In the genomic region with DNA sequence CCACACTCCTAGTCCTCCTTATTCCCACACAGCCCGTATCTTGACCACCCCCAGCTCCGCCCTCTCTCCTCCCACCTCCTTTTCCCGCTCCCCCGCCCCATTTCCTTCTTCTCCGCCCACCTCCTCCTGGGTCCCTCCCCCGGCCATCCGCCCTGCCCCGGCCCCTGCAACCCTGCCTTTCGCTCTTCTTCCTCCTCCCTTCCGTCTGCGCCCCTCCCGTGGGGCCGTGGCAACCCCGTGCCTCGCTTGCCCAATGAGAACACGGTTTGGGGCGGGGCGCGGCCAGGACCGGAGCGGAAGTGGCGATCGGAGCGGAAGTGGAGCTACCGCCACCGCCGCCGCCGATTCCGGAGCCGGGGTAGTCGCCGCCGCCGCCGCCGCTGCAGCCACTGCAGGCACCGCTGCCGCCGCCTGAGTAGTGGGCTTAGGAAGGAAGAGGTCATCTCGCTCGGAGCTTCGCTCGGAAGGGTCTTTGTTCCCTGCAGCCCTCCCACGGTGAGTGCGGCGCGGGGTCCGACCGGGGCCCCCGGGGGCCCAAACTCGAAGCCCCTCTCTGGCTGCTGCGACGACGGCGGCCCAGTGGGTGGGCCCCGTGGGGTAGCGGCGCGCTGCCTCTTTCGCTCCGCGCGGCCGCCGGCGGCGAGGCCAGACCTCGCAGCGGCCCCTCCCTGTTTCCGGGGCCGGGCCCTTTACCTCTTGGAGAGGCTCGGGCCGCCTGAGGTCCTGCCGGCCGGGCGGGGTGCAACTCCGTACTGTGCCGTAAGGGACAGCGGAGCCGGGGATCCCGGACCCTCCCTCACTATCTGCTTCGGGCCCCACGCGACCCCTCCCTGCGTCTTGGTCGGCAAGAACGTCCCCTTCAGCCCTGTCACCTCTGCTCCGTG, we compare ENCODE assay signal across 8 cellular contexts. TPM values are rescaled to one million over a fixed set of nuclear protein-coding genes. Genes with fewer than 3 reads are reported as not detected.
DNase-seq lines count a peak whose midpoint lies in the region; TF ChIP-seq lines count a peak whose summit lies in the region.

Gene YWHAB (plus strand): TSS at position 314 of the 884 bp plus-strand sequence. CDS start 15,829 bp downstream, outside the sequence.

- no peaks in the 10 kb centered on the region for H3K27me3 ChIP-seq in GM06990 (replicated peaks; ENCODE audit: control insufficient read depth, insufficient read depth, low read length)
- no peaks in the 10 kb centered on the region for H3K27me3 ChIP-seq in SK-N-SH (ENCODE audit: insufficient read depth)

- POLR2A ChIA-PET in SK-N-SH (lab: Yijun Ruan, JAX) = interaction anchor here (0.9 to 1.1 kb wide), 5 partner anchors 10 to 478 kb away, joined by 3 to 7 read pairs (median 4); partner anchors contain the start of gene SYS1

- H3K79me2 ChIP-seq in SK-N-SH (ENCODE audit: insufficient read depth) = peaks cover 51% of the 10 kb centered on the region

- H3K27me3 Mint-ChIP-seq in HFFc6 (ENCODE audit: insufficient read depth) = peaks cover 5% of the 10 kb centered on the region

- CTCF ChIA-PET in SK-N-SH (lab: Yijun Ruan, JAX) = interaction anchor here (1.3 to 2.0 kb wide), 2 partner anchors 100 to 137 kb away, joined by 5 to 6 read pairs; no protein-coding TSS in a partner anchor

- TF ChIP-seq EP300 in SK-N-SH (IDR thresholded peaks at IDR 0.05; ENCODE audit: borderline replicate concordance in 1 of 2, low read depth in 1 of 2, low read length in 1 of 2) = peak in 1 of 2 experiments; percentile 20; a peak in 1 of 4 replicates

- H3K9me2 ChIP-seq in SK-N-SH = no peaks in the 10 kb centered on the region

- peak within 1 kb of the TSS; percentile 92 for H3K27ac Mint-ChIP-seq in HFFc6

- no peak for TF ChIP-seq RAD21 in SK-N-SH (IDR thresholded peaks at IDR 0.05; ENCODE audit: low read length)

- H3K36me3 ChIP-seq in GM06990 (ENCODE audit: control insufficient read depth, insufficient read depth, low read length) (no peaks in the 10 kb centered on the region), SK-N-SH (replicated peaks in 1 of 2; ENCODE audit: control insufficient read depth in 1 of 2, insufficient read depth in 2 of 2, low read length in 1 of 2) (peaks cover 23 to 25% of the 10 kb centered on the region in 2 experiments)

- under 1% methylated on average over 18 of the region's 89 CpGs for whole genome bisulfite sequencing in SK-N-SH (ENCODE audit: low lambda C conversion rate)

- H3K4me1 Mint-ChIP-seq in HFFc6 (ENCODE audit: low read depth) = peaks cover 49% of the 10 kb centered on the region

- peak within 1 kb of the TSS; percentile 90 for H2AFZ ChIP-seq in SK-N-SH (ENCODE audit: low read depth)

- no peak for TF ChIP-seq CTCF in GM06990 (IDR thresholded peaks at IDR 0.05; ENCODE audit: insufficient read depth, low read length, poor library complexity, severe bottlenecking)
- TF ChIP-seq CTCF in HFFc6 (IDR thresholded peaks at IDR 0.05) = peak; percentile 56
- TF ChIP-seq CTCF in SK-N-SH (IDR thresholded peaks at IDR 0.05) = peak; percentile 9; the same call in 1 of the 2 replicates

- peak within 1 kb of the TSS; percentile 96 for H3K4me3 Mint-ChIP-seq in HFFc6

- peak within 1 kb of the TSS; percentile 91 for H3K4me2 ChIP-seq in SK-N-SH

- H3K27ac ChIP-seq in SK-N-SH (ENCODE audit: low read depth in 2 of 2, low read length in 1 of 2) (peak within 1 kb of the TSS; percentile 91 to 95), temporal lobe (ENCODE audit: low read depth, low read length) (peak within 1 kb of the TSS; percentile 76)

- H3K9ac ChIP-seq in SK-N-SH = peak within 1 kb of the TSS; percentile 96

- peak within 1 kb of the TSS; percentile 94 for H3K4me3 ChIP-seq in GM06990 (replicated peaks; ENCODE audit: low read depth, low read length)
- H3K4me3 ChIP-seq in SK-N-SH (ENCODE audit: low read depth in 2 of 2, low read length in 1 of 2) = peak within 1 kb of the TSS; percentile 90 to 95

- no peaks in the 10 kb centered on the region for H3K9me3 Mint-ChIP-seq in HFFc6

- peaks cover 46% of the 10 kb centered on the region for H4K20me1 ChIP-seq in SK-N-SH (ENCODE audit: insufficient read depth)

- peaks cover 28% of the 10 kb centered on the region for H3K36me3 Mint-ChIP-seq in HFFc6 (ENCODE audit: low read depth)

- H3K9me3 ChIP-seq in SK-N-SH = no peaks in the 10 kb centered on the region

- H3K4me1 ChIP-seq in SK-N-SH (ENCODE audit: control insufficient read depth in 1 of 2, insufficient read depth in 2 of 2, low read depth in 1 of 2, low read length in 1 of 2) = peaks cover 14 to 19% of the 10 kb centered on the region in 2 experiments; a peak in 3 of 4 replicates

- DNase-seq in GM06990 (ENCODE audit: extremely low read depth, insufficient read length) (peak; percentile 98), HFFc6 (peak; percentile 97), NCI-H1048 (lab: John Stamatoyannopoulos, UW) (peak; percentile 93), SK-N-SH (peak; percentile 98), globus pallidus (ENCODE audit: low spot score) (peak; percentile 98), occipital lobe (lab: John Stamatoyannopoulos, UW) (peak; percentile 96)
- peak; percentile 99 for DNase-seq in activated naive CD4-positive, alpha-beta T cell treated with anti-CD3 and anti-CD28 coated beads, Interleukin-2, amount 50 U/mL, for 16 hours

- peaks cover 6% of the 10 kb centered on the region for H3F3A ChIP-seq in SK-N-SH (replicated peaks; ENCODE audit: insufficient read depth)

TF ChIP-seq in SK-N-SH, 30 proteins besides CTCF, POLR2A, EP300 and RAD21:
- TF ChIP-seq USF1 (IDR thresholded peaks at IDR 0.05; ENCODE audit: borderline replicate concordance, low read depth) (peak; percentile 85; the same call in 1 of the 2 replicates), FOXJ3 (CRISPR knock-in tag; IDR thresholded peaks at IDR 0.05) (no peak), USF2 (IDR thresholded peaks at IDR 0.05; ENCODE audit: borderline replicate concordance, low read depth, low read length) (no peak; the same call in 1 of the 2 replicates), POLR2AphosphoS5 (IDR thresholded peaks at IDR 0.05; ENCODE audit: low read depth, low read length) (peak; percentile 67; the same call in 1 of the 2 replicates), TAF1 (IDR thresholded peaks at IDR 0.05; ENCODE audit: borderline replicate concordance, low read depth, low read length) (0 out of 2 replicates have a peak, but pooled peaks have one; percentile 54), MXI1 (IDR thresholded peaks at IDR 0.05; ENCODE audit: low read depth, low read length) (peak; percentile 32; the same call in 1 of the 2 replicates), RCOR1 (IDR thresholded peaks at IDR 0.05; ENCODE audit: low read length) (0 out of 2 replicates have a peak, but pooled peaks have one; percentile 1), GABPA (IDR thresholded peaks at IDR 0.05; ENCODE audit: low read depth) (peak; percentile 83), ELF1 (IDR thresholded peaks at IDR 0.05) (peak; percentile 90)
- TF ChIP-seq, protein P1, sequence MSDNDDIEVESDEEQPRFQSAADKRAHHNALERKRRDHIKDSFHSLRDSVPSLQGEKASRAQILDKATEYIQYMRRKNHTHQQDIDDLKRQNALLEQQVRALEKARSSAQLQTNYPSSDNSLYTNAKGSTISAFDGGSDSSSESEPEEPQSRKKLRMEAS (IDR thresholded peaks at IDR 0.05; ENCODE audit: low read depth) = peak; percentile 4; the same call in 1 of the 2 replicates
- TF ChIP-seq, protein P2, sequence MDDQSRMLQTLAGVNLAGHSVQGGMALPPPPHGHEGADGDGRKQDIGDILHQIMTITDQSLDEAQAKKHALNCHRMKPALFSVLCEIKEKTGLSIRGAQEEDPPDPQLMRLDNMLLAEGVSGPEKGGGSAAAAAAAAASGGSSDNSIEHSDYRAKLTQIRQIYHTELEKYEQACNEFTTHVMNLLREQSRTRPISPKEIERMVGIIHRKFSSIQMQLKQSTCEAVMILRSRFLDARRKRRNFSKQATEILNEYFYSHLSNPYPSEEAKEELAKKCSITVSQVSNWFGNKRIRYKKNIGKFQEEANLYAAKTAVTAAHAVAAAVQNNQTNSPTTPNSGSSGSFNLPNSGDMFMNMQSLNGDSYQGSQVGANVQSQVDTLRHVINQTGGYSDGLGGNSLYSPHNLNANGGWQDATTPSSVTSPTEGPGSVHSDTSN (IDR thresholded peaks at IDR 0.05) = no peak

RNA-seq across cellular contexts. Expression of gene YWHAB, which starts in this region (rescaled TPM):
- 100 to 1,000 TPM; 284 to 315 (median 301) TPM for total RNA-seq in HFFc6 (2021; fragmentation: NEBNext Ultra II Directional; extraction: Animal tissue kit (Norgen Biotek cat#: 25700))
- polyA plus RNA-seq in SK-N-SH (2012; rRNA removed) = 84.3 and 94.3 TPM in 2 replicates
- polyA plus RNA-seq in SK-N-SH (2012; cell fraction: cytosol; rRNA removed) = 150 and 179 TPM in 2 replicates
- 37.2 and 67.1 TPM in 2 replicates for polyA plus RNA-seq in SK-N-SH (2012; cell fraction: nucleus; rRNA removed)
- total RNA-seq in occipital lobe (121 TPM), temporal lobe (138 TPM)

Comparison
In these comparisons a context has a peak if more than half of its experiments do, and no peak if none do; other contexts are left out.
1. Peak in every context shown above with its lines: DNase-seq, H3K4me3 ChIP-seq and H3K27ac ChIP-seq.